ENCODE assay signal across 30 cellular contexts in the genomic region with DNA sequence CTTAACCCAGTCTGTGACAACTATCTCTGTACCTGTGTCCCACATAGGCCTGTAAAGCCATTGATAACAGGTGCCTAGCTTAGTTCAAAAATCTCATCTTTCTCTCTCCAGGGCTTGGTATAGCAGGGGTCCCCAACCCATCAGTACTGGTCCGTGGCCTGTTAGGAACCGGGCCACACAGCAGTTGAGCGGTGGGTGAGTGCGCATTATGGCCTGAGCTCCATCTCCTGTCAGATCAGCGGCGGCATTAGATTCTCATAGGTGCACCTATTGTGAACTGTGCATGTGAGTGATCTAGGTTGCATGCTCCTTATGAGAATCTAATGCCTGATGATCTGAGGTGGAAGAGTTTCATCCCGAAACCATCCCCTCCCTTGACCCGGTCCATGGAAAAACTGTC.
"Had no signal": no experiment of that assay in that cellular context is flagged by ENCODE, and none has a peak within 500 bp of the region (broad histone marks: within the 10 kb centered on the region; RNA-seq: fewer than 3 reads in every experiment).

No MANE protein-coding gene starts in this region.

- H3K4me2 ChIP-seq: hepatocyte had no signal

- H3K27ac ChIP-seq: coronary artery, esophagus muscularis mucosa, foreskin keratinocyte, gastroesophageal sphincter, heart left ventricle, hepatocyte, ovary, psoas muscle, skin epidermis, spleen, stomach, thyroid gland, vagina had no signal

- FAIRE-seq: endothelial cell of umbilical vein, kidney had no signal

- H3K9me3 ChIP-seq: esophagus muscularis mucosa, gastroesophageal sphincter, heart left ventricle, mucosa of descending colon, ovary, psoas muscle, spleen, stomach, thyroid gland, vagina had no signal

- H3K4me3 Mint-ChIP-seq: mesothelial cell of epicardium; natural killer cell treated with Interleukin-12 subunit alpha and Interleukin-12 subunit beta and Interleukin-15 and Interleukin-18, amount 100 ng/mL, for 72 hours had no signal

- ATAC-seq: foreskin keratinocyte; gastroesophageal sphincter; heart left ventricle; left lobe of liver; mucosa of descending colon; natural killer cell treated with Interleukin-12 subunit alpha and Interleukin-12 subunit beta and Interleukin-15 and Interleukin-18, amount 100 ng/mL, for 72 hours; psoas muscle; right cardiac atrium had no signal

- DNase-seq: dermis blood vessel endothelial cell; effector memory CD4-positive, alpha-beta T cell; foreskin keratinocyte; heart left ventricle; kidney; mesenchymal stem cell; mucosa of descending colon; naive B cell; occipital lobe; ovary; posterior cingulate gyrus; psoas muscle; right cardiac atrium; spleen; stimulated activated CD4-positive, alpha-beta T cell treated with anti-CD3 and anti-CD28 coated beads, Interleukin-4, amount 100 ng/mL, for 4 hours; stimulated activated naive CD4-positive, alpha-beta T cell; stomach; thyroid gland; trophoblast cell had no signal

- H2AFZ ChIP-seq: hepatocyte had no signal

- H3K27me3 Mint-ChIP-seq: naive B cell; natural killer cell treated with Interleukin-12 subunit alpha and Interleukin-12 subunit beta and Interleukin-15 and Interleukin-18, amount 100 ng/mL, for 72 hours had no signal

- H3K36me3 ChIP-seq: ovary, thyroid gland, vagina had no signal

- H3K9me3 Mint-ChIP-seq: mesothelial cell of epicardium; naive B cell; natural killer cell treated with Interleukin-12 subunit alpha and Interleukin-12 subunit beta and Interleukin-15 and Interleukin-18, amount 100 ng/mL, for 72 hours had no signal

- H3K4me1 ChIP-seq: foreskin keratinocyte had no signal

- H3K4me3 ChIP-seq: coronary artery, esophagus muscularis mucosa, gastroesophageal sphincter, heart left ventricle, hepatocyte, lung, mucosa of descending colon, ovary, psoas muscle, skin epidermis, spleen, stomach, thyroid gland, vagina had no signal

- H3K27ac Mint-ChIP-seq: mesothelial cell of epicardium; natural killer cell treated with Interleukin-12 subunit alpha and Interleukin-12 subunit beta and Interleukin-15 and Interleukin-18, amount 100 ng/mL, for 72 hours had no signal

- H3K27me3 ChIP-seq: esophagus muscularis mucosa, foreskin keratinocyte, gastroesophageal sphincter, heart left ventricle, hepatocyte, ovary, spleen, stomach, thyroid gland, vagina had no signal
